Comparison of ENCODE assay signal across 12 cellular contexts in genomic region chr7:120885602-120886001, GRCh38. TPM values are rescaled to one million over a fixed set of nuclear protein-coding genes. Genes with fewer than 3 reads are reported as not detected.
"Had no signal": no experiment of that assay in that cellular context is flagged by ENCODE, and none has a peak within 500 bp of the region (broad histone marks: within the 10 kb centered on the region; RNA-seq: fewer than 3 reads in every experiment).

No MANE protein-coding gene starts in this region.

RNA-seq across cellular contexts. Expression of gene TSPAN12, which starts 27.7 kb away (rescaled TPM):
- total RNA-seq: activated B cell treated with CpG ODN at 0.5 μM for 24 hours; activated CD4-positive, alpha-beta memory T cell treated with anti-CD3 and anti-CD28 coated beads for 36 hours; activated CD4-positive, alpha-beta memory T cell treated with anti-CD3 and anti-CD28 coated beads, Interleukin-2, amount 10 ng/mL, durations not matched to agents 7 days and 5 days; activated CD4-positive, alpha-beta T cell treated with anti-CD3 and anti-CD28 coated beads for 36 hours; activated CD4-positive, alpha-beta T cell treated with anti-CD3 and anti-CD28 coated beads, Interleukin-2, amount 10 ng/mL, durations not matched to agents 7 days and 5 days; activated CD8-positive, alpha-beta memory T cell treated with anti-CD3 and anti-CD28 coated beads for 36 hours; activated CD8-positive, alpha-beta memory T cell treated with anti-CD3 and anti-CD28 coated beads, Interleukin-2, amount 10 ng/mL, durations not matched to agents 7 days and 5 days; activated CD8-positive, alpha-beta T cell treated with anti-CD3 and anti-CD28 coated beads for 36 hours; activated CD8-positive, alpha-beta T cell treated with anti-CD3 and anti-CD28 coated beads, Interleukin-2, amount 10 ng/mL, durations not matched to agents 7 days and 5 days; T-helper 1 cell treated with Interleukin-12 subunit alpha and Interleukin-12 subunit beta and Interleukin-4 antibody, amounts not matched to agents 30 ng/mL and 1 ng/mL, for 36 hours; T-helper 17 cell; T-helper 2 cell treated with Interferon-gamma antibody and Interleukin-4, amounts not matched to agents 100 ng/mL and 5 ng/mL, for 36 hours had no signal
